22 cellular contexts compared by ENCODE assay signal in the genomic region with DNA sequence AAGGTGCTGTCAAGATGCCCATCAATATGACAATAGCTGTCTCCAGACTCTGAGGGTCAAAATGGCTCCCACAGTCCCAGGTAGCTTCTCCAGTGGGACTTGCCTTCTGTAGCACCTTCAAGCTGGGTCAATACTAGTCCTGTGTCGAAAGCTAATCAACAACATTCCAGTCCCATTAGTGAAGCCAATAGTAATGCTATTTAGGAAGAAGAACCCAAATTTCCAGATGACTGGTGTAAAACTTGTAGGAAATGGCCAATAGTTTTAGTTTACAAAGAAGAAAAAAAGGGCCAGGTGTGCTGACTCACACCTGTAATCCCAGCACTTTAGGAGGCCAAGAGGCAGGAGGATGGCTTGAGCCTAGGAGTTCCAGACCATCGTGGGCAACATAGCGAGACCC. TPM values are rescaled to one million over a fixed set of nuclear protein-coding genes. Genes with fewer than 3 reads are reported as not detected.
DNase-seq lines count a peak whose midpoint lies in the region; ATAC-seq, FAIRE-seq and TF ChIP-seq lines count a peak whose summit lies in the region.
"Had no signal": no experiment of that assay in that cellular context is flagged by ENCODE, and none has a peak within 500 bp of the region (broad histone marks: within the 10 kb centered on the region; RNA-seq: fewer than 3 reads in every experiment).

No MANE protein-coding gene starts in this region.

- H3K27ac Mint-ChIP-seq in T-helper 2 cell treated with Interferon-gamma antibody and Interleukin-4, amounts not matched to agents 5 μg/mL and 100 μg/mL, for 36 hours = no peak overlapping the region
- H3K27ac Mint-ChIP-seq in CD4-positive, CD25-positive, alpha-beta regulatory T cell = peak overlapping the region; percentile 100
- H3K27ac Mint-ChIP-seq in activated CD8-positive, alpha-beta T cell treated with anti-CD3 and anti-CD28 coated beads for 36 hours = peak overlapping the region; percentile 88

- intact Hi-C loops in activated CD8-positive, alpha-beta T cell treated with anti-CD3 and anti-CD28 coated beads for 36 hours (cut with micrococcal nuclease) = no loop called here

- POLR2A ChIA-PET in activated CD8-positive, alpha-beta T cell treated with anti-CD3 and anti-CD28 coated beads for 36 hours (lab: Charles Lee) = interaction anchor here (0.6 to 2.1 kb wide), 6 partner anchors 18 to 229 kb away, joined by 3 to 8 read pairs (median 4); no protein-coding TSS in a partner anchor

- H3K27me3 Mint-ChIP-seq in T-helper 2 cell treated with Interferon-gamma antibody and Interleukin-4, amounts not matched to agents 5 μg/mL and 100 μg/mL, for 36 hours (ENCODE audit: low read depth) = no peaks in the 10 kb centered on the region
- peaks cover 8% of the 10 kb centered on the region for H3K27me3 Mint-ChIP-seq in CD4-positive, CD25-positive, alpha-beta regulatory T cell
- H3K27me3 Mint-ChIP-seq in activated CD8-positive, alpha-beta T cell treated with anti-CD3 and anti-CD28 coated beads for 36 hours = no peaks in the 10 kb centered on the region

- peak overlapping the region; percentile 100 for H3K4me3 Mint-ChIP-seq in T-helper 2 cell treated with Interferon-gamma antibody and Interleukin-4, amounts not matched to agents 5 μg/mL and 100 μg/mL, for 36 hours
- peak overlapping the region; percentile 99 to 100 (median 100) for H3K4me3 Mint-ChIP-seq in CD4-positive, CD25-positive, alpha-beta regulatory T cell
- peak overlapping the region; percentile 96 for H3K4me3 Mint-ChIP-seq in activated CD8-positive, alpha-beta T cell treated with anti-CD3 and anti-CD28 coated beads for 36 hours

- H3K4me1 ChIP-seq in CD4-positive, CD25-positive, alpha-beta regulatory T cell (ENCODE audit: control insufficient read depth, insufficient read depth, low read length, poor library complexity, severe bottlenecking) = peaks cover 34% of the 10 kb centered on the region
- no peaks in the 10 kb centered on the region for H3K4me1 ChIP-seq in foreskin keratinocyte
- H3K4me1 ChIP-seq: HAP-1 had no signal

- peaks cover 41% of the 10 kb centered on the region for H3K4me1 Mint-ChIP-seq in T-helper 2 cell treated with Interferon-gamma antibody and Interleukin-4, amounts not matched to agents 5 μg/mL and 100 μg/mL, for 36 hours (ENCODE audit: low read depth)
- peaks cover 4 to 48% (median 26%) of the 10 kb centered on the region in 4 donors for H3K4me1 Mint-ChIP-seq in CD4-positive, CD25-positive, alpha-beta regulatory T cell
- H3K4me1 Mint-ChIP-seq in activated CD8-positive, alpha-beta T cell treated with anti-CD3 and anti-CD28 coated beads for 36 hours (ENCODE audit: low read depth) = peaks cover 58% of the 10 kb centered on the region

- no peak for FAIRE-seq in GM12891 (lab: Jason Lieb, UNC)
- FAIRE-seq: urothelium cell line had no signal

- peak overlapping the region; percentile 98 for H3K27ac ChIP-seq in CD4-positive, CD25-positive, alpha-beta regulatory T cell (ENCODE audit: insufficient read depth, low read length, poor library complexity, severe bottlenecking)
- H3K27ac ChIP-seq in foreskin keratinocyte = no peak overlapping the region
- H3K27ac ChIP-seq in substantia nigra (ENCODE audit: low read depth, low read length, poor library complexity, severe bottlenecking) = no peak overlapping the region
- H3K27ac ChIP-seq: psoas muscle, WERI-Rb-1 had no signal

- H3K27me3 ChIP-seq in CD4-positive, CD25-positive, alpha-beta regulatory T cell (ENCODE audit: control insufficient read depth, insufficient read depth, low read length) = no peaks in the 10 kb centered on the region
- peaks cover 41% of the 10 kb centered on the region for H3K27me3 ChIP-seq in foreskin keratinocyte

- H3K36me3 ChIP-seq in CD4-positive, CD25-positive, alpha-beta regulatory T cell (ENCODE audit: control insufficient read depth, insufficient read depth, low read length) = peaks cover 12% of the 10 kb centered on the region
- H3K36me3 ChIP-seq: HAP-1, WERI-Rb-1 had no signal

- peak overlapping the region; percentile 86 for H3K4me3 ChIP-seq in CD4-positive, CD25-positive, alpha-beta regulatory T cell (ENCODE audit: low read depth, low read length)
- H3K4me3 ChIP-seq: HAP-1, psoas muscle, skin epidermis had no signal

- peaks cover 30% of the 10 kb centered on the region for H3K36me3 Mint-ChIP-seq in T-helper 2 cell treated with Interferon-gamma antibody and Interleukin-4, amounts not matched to agents 5 μg/mL and 100 μg/mL, for 36 hours (ENCODE audit: low read depth)
- peaks cover 18% of the 10 kb centered on the region for H3K36me3 Mint-ChIP-seq in CD4-positive, CD25-positive, alpha-beta regulatory T cell
- peaks cover 30% of the 10 kb centered on the region for H3K36me3 Mint-ChIP-seq in activated CD8-positive, alpha-beta T cell treated with anti-CD3 and anti-CD28 coated beads for 36 hours (ENCODE audit: low read depth)

- CTCF ChIA-PET in activated CD8-positive, alpha-beta T cell treated with anti-CD3 and anti-CD28 coated beads for 36 hours (lab: Charles Lee) = interaction anchor here (0.9 to 1.7 kb wide), 5 partner anchors 10 to 250 kb away, joined by 3 to 12 read pairs (median 3); no protein-coding TSS in a partner anchor

- H3K9me3 Mint-ChIP-seq in T-helper 2 cell treated with Interferon-gamma antibody and Interleukin-4, amounts not matched to agents 5 μg/mL and 100 μg/mL, for 36 hours = no peaks in the 10 kb centered on the region
- peaks cover 0 to 5% (median 0%) of the 10 kb centered on the region in 7 donors for H3K9me3 Mint-ChIP-seq in CD4-positive, CD25-positive, alpha-beta regulatory T cell
- no peaks in the 10 kb centered on the region for H3K9me3 Mint-ChIP-seq in activated CD8-positive, alpha-beta T cell treated with anti-CD3 and anti-CD28 coated beads for 36 hours
- H3K9me3 Mint-ChIP-seq: neural crest cell had no signal

- no peak for TF ChIP-seq POLR2A in GM12891 (IDR thresholded peaks at IDR 0.05; ENCODE audit: low read depth, low read length)

- ATAC-seq in CD4-positive, CD25-positive, alpha-beta regulatory T cell (ENCODE audit: low read depth in 2 of 2) = no peak
- no peak for ATAC-seq in activated CD8-positive, alpha-beta T cell treated with anti-CD3 and anti-CD28 coated beads for 36 hours
- ATAC-seq in foreskin keratinocyte = no peak
- ATAC-seq: psoas muscle had no signal

- H3K9me3 ChIP-seq in CD4-positive, CD25-positive, alpha-beta regulatory T cell (ENCODE audit: control insufficient read depth in 2 of 2, low read length in 2 of 2) = no peaks in the 10 kb centered on the region
- H3K9me3 ChIP-seq: HAP-1, psoas muscle had no signal

- DNase-seq in T-helper 2 cell treated with Interferon-gamma antibody and Interleukin-4, amounts not matched to agents 5 μg/mL and 100 μg/mL, for 36 hours (ENCODE audit: low spot score) = no peak
- DNase-seq in T-helper 2 cell = no peak
- DNase-seq in CD4-positive, CD25-positive, alpha-beta regulatory T cell = no peak
- DNase-seq in activated CD8-positive, alpha-beta T cell treated with anti-CD3 and anti-CD28 coated beads for 36 hours = no peak
- DNase-seq in foreskin keratinocyte = peak; percentile 34 to 59
- no peak for DNase-seq in substantia nigra (lab: John Stamatoyannopoulos, UW)
- DNase-seq in GM12891 (ENCODE audit: insufficient read length, low spot score) = no peak
- no peak for DNase-seq in germinal center (ENCODE audit: low spot score)
- DNase-seq: 8988T; activated gamma-delta T cell treated with Interleukin-2 at 50 U/mL for 16 hours; AML-193; effector CD8-positive, alpha-beta T cell; KG1; NCI-H82; OCI-M1; psoas muscle; stimulated activated CD4-positive, alpha-beta T cell treated with anti-CD3 and anti-CD28 coated beads, Interleukin-4, amount 100 ng/mL, for 24 hours; WERI-Rb-1 had no signal

- no peak for TF ChIP-seq CTCF in activated CD8-positive, alpha-beta T cell treated with anti-CD3 and anti-CD28 coated beads for 36 hours (IDR thresholded peaks at IDR 0.05)
- TF ChIP-seq CTCF in foreskin keratinocyte (conservative IDR thresholded peaks at IDR 0.05) = no peak

TF ChIP-seq in GM12891, 5 proteins besides CTCF, POLR2A, EP300 and RAD21:
- TF ChIP-seq SPI1 (IDR thresholded peaks at IDR 0.05; ENCODE audit: low read depth, low read length) (no peak), POU2F2 (IDR thresholded peaks at IDR 0.05; ENCODE audit: low read depth, low read length) (no peak), PAX5 (IDR thresholded peaks at IDR 0.05; ENCODE audit: insufficient read depth, low read length, severe bottlenecking) (no peak), TAF1 (IDR thresholded peaks at IDR 0.05; ENCODE audit: low read depth, low read length) (no peak), POLR2AphosphoS5 (IDR thresholded peaks at IDR 0.05; ENCODE audit: low read depth, low read length) (no peak)

RNA-seq across cellular contexts. Expression of a gene that starts 2.0 kb away (rescaled TPM):
- 683 TPM for total RNA-seq in CD4-positive, CD25-positive, alpha-beta regulatory T cell
- polyA plus RNA-seq in CD4-positive, CD25-positive, alpha-beta regulatory T cell = 100 to 1,000 TPM; 221 to 321 (median 270) TPM
- total RNA-seq in activated CD8-positive, alpha-beta T cell treated with anti-CD3 and anti-CD28 coated beads for 36 hours = 100 to 1,000 TPM; 134 to 135 TPM
- 0.14 and 0.27 TPM in 2 replicates for total RNA-seq in foreskin keratinocyte
- polyA plus RNA-seq in foreskin keratinocyte = 0.11 and 0.18 TPM in 2 replicates
- polyA plus RNA-seq in GM12891 (2012; ENCODE audit: low read depth, missing spikeins) = 2.3 TPM

Comparison
In these comparisons a context has a peak if more than half of its experiments do, and no peak if none do; other contexts are left out.
1. DNase-seq: peak in foreskin keratinocyte (2 of 2); none in T-helper 2 cell treated with Interferon-gamma antibody and Interleukin-4, amounts not matched to agents 5 μg/mL and 100 μg/mL, for 36 hours (single experiment), T-helper 2 cell (0 of 5), CD4-positive, CD25-positive, alpha-beta regulatory T cell (0 of 3), activated CD8-positive, alpha-beta T cell treated with anti-CD3 and anti-CD28 coated beads for 36 hours (single experiment), substantia nigra (0 of 49), GM12891 (single experiment) and germinal center (single experiment).
2. RNA of a gene that starts 2.0 kb away (total RNA-seq): 683 TPM in CD4-positive, CD25-positive, alpha-beta regulatory T cell (single experiment) and 134 to 135 TPM in activated CD8-positive, alpha-beta T cell treated with anti-CD3 and anti-CD28 coated beads for 36 hours; 0.14 to 0.27 TPM in foreskin keratinocyte; every median in the first group is over 100 times any median in the second.
3. Peak in every context shown above with its lines, with median percentiles within 50 percentile points of each other: H3K4me3 Mint-ChIP-seq.